In genomic region chr10:6396652-6397051, GRCh38 we compare ENCODE assay signal across 17 cellular contexts.
DNase-seq lines count a peak whose midpoint lies in the region; ATAC-seq and TF ChIP-seq lines count a peak whose summit lies in the region.
"Had no signal": no experiment of that assay in that cellular context is flagged by ENCODE, and none has a peak within 500 bp of the region (broad histone marks: within the 10 kb centered on the region; RNA-seq: fewer than 3 reads in every experiment).

No MANE protein-coding gene starts in this region.

- H3K9me1 ChIP-seq in IMR-90 (ENCODE audit: insufficient read depth, low read length), result peaks cover 19% of the 10 kb centered on the region

- H3K27me3 ChIP-seq in IMR-90 (ENCODE audit: control insufficient read depth, insufficient read depth, low read length) (no peaks in the 10 kb centered on the region), SK-N-SH (ENCODE audit: insufficient read depth) (no peaks in the 10 kb centered on the region)
- H3K27me3 ChIP-seq: heart right ventricle had no signal

- H4K5ac ChIP-seq in IMR-90 (ENCODE audit: low read depth, low read length), result no peak overlapping the region

- peaks cover 0 to 2% (median 0%) of the 10 kb centered on the region in 9 donors for H3K9me3 Mint-ChIP-seq in naive thymus-derived CD8-positive, alpha-beta T cell
- peaks cover 3% of the 10 kb centered on the region for H3K9me3 Mint-ChIP-seq in activated T-helper 2 cell treated with anti-CD3 and anti-CD28 coated beads, Interferon-gamma antibody, Interleukin-2, Interleukin-4, amounts not matched to agents 10 μg/mL and 5 μg/mL and 100 μg/mL, durations not matched to agents 14 hours and 24 hours and 36 hours
- no peaks in the 10 kb centered on the region for H3K9me3 Mint-ChIP-seq in glutamatergic neuron (ENCODE audit: unreplicated experiment)

- BruUV-seq in IMR-90 (replicated peaks; lab: Mats Ljungman, UMichigan), result no TSS peak

- WGBS in IMR-90 (ENCODE audit: extremely low coverage in 2 of 2, insufficient read length in 1 of 2), 2 experiments, result 83% methylated on average over 1 of the region's 4 CpGs; no CpG with 5 or more reads in 1 of the 2 experiments
- WGBS in SK-N-SH (ENCODE audit: low lambda C conversion rate), result 32% methylated on average over 4 of the region's 4 CpGs

- peak overlapping the region; percentile 48; the same call in 1 of the 2 replicates for H3K27ac ChIP-seq in IMR-90 (ENCODE audit: insufficient read depth, low read length)
- H3K27ac ChIP-seq in SK-N-SH (ENCODE audit: low read depth in 2 of 2, low read length in 1 of 2), result peak overlapping the region; percentile 12 to 40; a peak in 2 of 4 replicates
- H3K27ac ChIP-seq: BLaER1 had no signal

- H2BK20ac ChIP-seq in IMR-90 (ENCODE audit: low read depth, low read length), result 0 out of 2 replicates have a peak overlapping the region, but pooled peaks have one; percentile 50

- dilution Hi-C loops in IMR-90 (cut with HindIII; ENCODE audit: low sequenced_read_pairs, unreplicated experiment), result no loop called here

- ATAC-seq in IMR-90 (ENCODE audit: low read depth) (peak; percentile 10), GM19397 (IDR thresholded peaks at IDR 0.05; ENCODE audit: unreplicated experiment) (no peak)
- no peak for ATAC-seq in naive thymus-derived CD8-positive, alpha-beta T cell
- ATAC-seq: heart right ventricle, Panc1 had no signal

- TF ChIP-seq EP300 in SK-N-SH (IDR thresholded peaks at IDR 0.05; ENCODE audit: borderline replicate concordance in 1 of 2, low read depth in 1 of 2, low read length in 1 of 2), result peak in 1 of 2 experiments; percentile 68; a peak in 1 of 4 replicates

- H3K27ac Mint-ChIP-seq in naive thymus-derived CD8-positive, alpha-beta T cell, result no peak overlapping the region
- H3K27ac Mint-ChIP-seq in activated T-helper 2 cell treated with anti-CD3 and anti-CD28 coated beads, Interferon-gamma antibody, Interleukin-2, Interleukin-4, amounts not matched to agents 10 μg/mL and 5 μg/mL and 100 μg/mL, durations not matched to agents 14 hours and 24 hours and 36 hours, result no peak overlapping the region
- no peak overlapping the region for H3K27ac Mint-ChIP-seq in glutamatergic neuron (ENCODE audit: unreplicated experiment)
- H3K27ac Mint-ChIP-seq: activated naive CD8-positive, alpha-beta T cell had no signal

- POLR2A ChIA-PET in IMR-90 (lab: Charles Lee; ENCODE audit: unreplicated experiment), result interaction anchor here (0.7 kb wide), 1 partner anchor 326 kb away, joined by 5 read pairs; no protein-coding TSS in a partner anchor
- POLR2A ChIA-PET in SK-N-SH (lab: Yijun Ruan, JAX), result no interaction called here
- POLR2A ChIA-PET in naive thymus-derived CD8-positive, alpha-beta T cell (lab: Charles Lee), result interaction anchor here (1.1 kb wide), 1 partner anchor 9 kb away, joined by 4 read pairs; no protein-coding TSS in a partner anchor

- intact Hi-C loops in IMR-90 (cut with micrococcal nuclease), result loop anchor here (10.0 kb wide), 1 partner anchor 152 kb away; no protein-coding TSS in a partner anchor
- intact Hi-C loops in activated T-helper 2 cell treated with anti-CD3 and anti-CD28 coated beads, Interferon-gamma antibody, Interleukin-2, Interleukin-4, amounts not matched to agents 10 μg/mL and 5 μg/mL and 100 μg/mL, durations not matched to agents 14 hours and 24 hours and 36 hours (cut with micrococcal nuclease), result no loop called here

- CTCF ChIA-PET in IMR-90 (lab: Yijun Ruan, JAX), result interaction anchor here (1.0 to 2.0 kb wide), 2 partner anchors 194 to 310 kb away, joined by 3 to 6 read pairs; partner anchors contain the start of gene PFKFB3
- CTCF ChIA-PET in SK-N-SH (lab: Yijun Ruan, JAX), result interaction anchor here (1.4 to 4.1 kb wide), 3 partner anchors 10 to 196 kb away, joined by 4 to 18 read pairs (median 16); partner anchors contain the start of gene PFKFB3

- H3K36me3 ChIP-seq in IMR-90 (ENCODE audit: control insufficient read depth, insufficient read depth, low read length) (no peaks in the 10 kb centered on the region), SK-N-SH (replicated peaks in 1 of 2; ENCODE audit: control insufficient read depth in 1 of 2, insufficient read depth in 2 of 2, low read length in 1 of 2) (no peaks in the 10 kb centered on the region)
- H3K36me3 ChIP-seq: BLaER1, heart right ventricle had no signal

- peak overlapping the region; percentile 76 for H2BK5ac ChIP-seq in IMR-90 (ENCODE audit: low read depth, low read length, poor library complexity, severe bottlenecking)

- H3K23ac ChIP-seq in IMR-90 (ENCODE audit: low read depth, low read length), result no peak overlapping the region

- no peak for TF ChIP-seq POLR2A in IMR-90 (IDR thresholded peaks at IDR 0.05; ENCODE audit: low read depth, low read length)

- H3K4me3 ChIP-seq in IMR-90 (ENCODE audit: insufficient read depth, low read depth, low read length) (no peak overlapping the region), SK-N-SH (ENCODE audit: low read depth in 2 of 2, low read length in 1 of 2) (no peak overlapping the region)
- H3K4me3 ChIP-seq: BLaER1, heart right ventricle had no signal

- no peak overlapping the region for H2AFZ ChIP-seq in IMR-90 (replicated peaks; ENCODE audit: low read length, poor library complexity)
- no peak overlapping the region for H2AFZ ChIP-seq in SK-N-SH (ENCODE audit: low read depth)

- H3K9me2 ChIP-seq in SK-N-SH, result no peaks in the 10 kb centered on the region

- H3K4ac ChIP-seq in IMR-90 (ENCODE audit: low read depth, low read length), result no peak overlapping the region

- peak; percentile 91 for DNase-seq in AG09319 (ENCODE audit: extremely low read depth, low read depth)
- DNase-seq in IMR-90, result peak; percentile 85
- no peak for DNase-seq in SK-N-SH
- peak; percentile 92 for DNase-seq in fibroblast of peridontal ligament (ENCODE audit: extremely low read depth)
- DNase-seq in naive thymus-derived CD8-positive, alpha-beta T cell, result no peak
- DNase-seq in activated T-helper 2 cell treated with anti-CD3 and anti-CD28 coated beads, Interferon-gamma antibody, Interleukin-2, Interleukin-4, amounts not matched to agents 10 μg/mL and 5 μg/mL and 100 μg/mL, durations not matched to agents 14 hours and 24 hours and 36 hours (ENCODE audit: low spot score), result no peak
- no peak for DNase-seq in glutamatergic neuron
- DNase-seq: activated CD8-positive, alpha-beta memory T cell treated with anti-CD3 and anti-CD28 coated beads for 24 hours; GDM1; heart right ventricle; KG1; NCI-H2171; stimulated activated CD8-positive, alpha-beta memory T cell treated with anti-CD3 and anti-CD28 coated beads, Interleukin-4, amount 100 ng/mL, for 48 hours had no signal

- H3K36me3 Mint-ChIP-seq in naive thymus-derived CD8-positive, alpha-beta T cell, result peaks cover 0 to 9% (median 4%) of the 10 kb centered on the region in 3 donors
- H3K36me3 Mint-ChIP-seq in activated T-helper 2 cell treated with anti-CD3 and anti-CD28 coated beads, Interferon-gamma antibody, Interleukin-2, Interleukin-4, amounts not matched to agents 10 μg/mL and 5 μg/mL and 100 μg/mL, durations not matched to agents 14 hours and 24 hours and 36 hours (ENCODE audit: low read depth), result peaks cover 16% of the 10 kb centered on the region
- no peaks in the 10 kb centered on the region for H3K36me3 Mint-ChIP-seq in glutamatergic neuron (ENCODE audit: unreplicated experiment)

- peaks cover 8% of the 10 kb centered on the region for H3F3A ChIP-seq in SK-N-SH (replicated peaks; ENCODE audit: insufficient read depth)

- no peak overlapping the region for H2BK15ac ChIP-seq in IMR-90 (ENCODE audit: low read depth, low read length)

- TF ChIP-seq CTCF in AG09319 (IDR thresholded peaks at IDR 0.05; ENCODE audit: low read depth, low read length) (no peak), IMR-90 (conservative IDR thresholded peaks at IDR 0.05; ENCODE audit: low read depth, low read length) (no peak), SK-N-SH (IDR thresholded peaks at IDR 0.05) (no peak), glutamatergic neuron (IDR thresholded peaks at IDR 0.05; ENCODE audit: partially characterized antibody, unreplicated experiment) (no peak)

- H2BK120ac ChIP-seq in IMR-90 (ENCODE audit: low read depth, low read length), result peak overlapping the region; percentile 64; the same call in 1 of the 2 replicates

- H3K9ac ChIP-seq in IMR-90 (ENCODE audit: low read depth, low read length), result no peak overlapping the region
- no peak overlapping the region for H3K9ac ChIP-seq in SK-N-SH
- H3K9ac ChIP-seq: BLaER1 had no signal

- H2AK9ac ChIP-seq in IMR-90 (replicated peaks; ENCODE audit: low read depth, low read length, poor library complexity), result no peak overlapping the region

- H2AK5ac ChIP-seq in IMR-90 (ENCODE audit: low read depth, low read length), result no peak overlapping the region

- in situ Hi-C loops in IMR-90 (cut with MboI; ENCODE audit: low sequenced_read_pairs), result loop anchor here (10.0 kb wide), 1 partner anchor 172 kb away; no protein-coding TSS in a partner anchor

- peaks cover 4 to 11% of the 10 kb centered on the region in 2 experiments for H3K79me1 ChIP-seq in IMR-90 (ENCODE audit: low read depth in 1 of 2, low read length in 2 of 2)

- H3K4me2 ChIP-seq in IMR-90 (ENCODE audit: low read depth, low read length), result peak overlapping the region; percentile 2; the same call in 1 of the 2 replicates
- H3K4me2 ChIP-seq in SK-N-SH, result no peak overlapping the region
- H3K4me2 ChIP-seq: BLaER1 had no signal

- H3K56ac ChIP-seq in IMR-90 (ENCODE audit: extremely low read depth, insufficient read depth, low read length), result no peak overlapping the region

- H3K14ac ChIP-seq in IMR-90 (replicated peaks; ENCODE audit: low read depth, low read length), result no peak overlapping the region

- H3K9me3 ChIP-seq in IMR-90 (ENCODE audit: control insufficient read depth, insufficient read depth, low read length), result no peaks in the 10 kb centered on the region
- no peaks in the 10 kb centered on the region for H3K9me3 ChIP-seq in SK-N-SH
- H3K9me3 ChIP-seq: heart right ventricle had no signal

- H3K27me3 Mint-ChIP-seq in naive thymus-derived CD8-positive, alpha-beta T cell, result no peaks in the 10 kb centered on the region
- no peaks in the 10 kb centered on the region for H3K27me3 Mint-ChIP-seq in activated T-helper 2 cell treated with anti-CD3 and anti-CD28 coated beads, Interferon-gamma antibody, Interleukin-2, Interleukin-4, amounts not matched to agents 10 μg/mL and 5 μg/mL and 100 μg/mL, durations not matched to agents 14 hours and 24 hours and 36 hours (ENCODE audit: low read depth)
- no peaks in the 10 kb centered on the region for H3K27me3 Mint-ChIP-seq in glutamatergic neuron (ENCODE audit: unreplicated experiment)
- H3K27me3 Mint-ChIP-seq: activated naive CD8-positive, alpha-beta T cell had no signal

- TF ChIP-seq RAD21 in IMR-90 (IDR thresholded peaks at IDR 0.05; ENCODE audit: low read length) (no peak), SK-N-SH (IDR thresholded peaks at IDR 0.05; ENCODE audit: low read length) (no peak)

- H3K4me1 ChIP-seq in IMR-90 (ENCODE audit: control insufficient read depth, insufficient read depth, low read length) (peaks cover 21% of the 10 kb centered on the region), SK-N-SH (ENCODE audit: control insufficient read depth in 1 of 2, insufficient read depth in 2 of 2, low read depth in 1 of 2, low read length in 1 of 2) (peaks cover 0 to 5% of the 10 kb centered on the region in 2 experiments; a peak in 1 of 4 replicates)

- no peak overlapping the region for H4K91ac ChIP-seq in IMR-90 (ENCODE audit: insufficient read depth, low read depth, low read length)

- H3K79me2 ChIP-seq in SK-N-SH (ENCODE audit: insufficient read depth), result no peaks in the 10 kb centered on the region

- peaks cover 2 to 31% (median 3%) of the 10 kb centered on the region in 4 donors for H3K4me1 Mint-ChIP-seq in naive thymus-derived CD8-positive, alpha-beta T cell
- peaks cover 22% of the 10 kb centered on the region for H3K4me1 Mint-ChIP-seq in activated T-helper 2 cell treated with anti-CD3 and anti-CD28 coated beads, Interferon-gamma antibody, Interleukin-2, Interleukin-4, amounts not matched to agents 10 μg/mL and 5 μg/mL and 100 μg/mL, durations not matched to agents 14 hours and 24 hours and 36 hours (ENCODE audit: low read depth)
- H3K4me1 Mint-ChIP-seq in glutamatergic neuron (ENCODE audit: low read depth, unreplicated experiment), result peaks cover 17% of the 10 kb centered on the region

- no peak overlapping the region for H3K4me3 Mint-ChIP-seq in naive thymus-derived CD8-positive, alpha-beta T cell
- no peak overlapping the region for H3K4me3 Mint-ChIP-seq in activated T-helper 2 cell treated with anti-CD3 and anti-CD28 coated beads, Interferon-gamma antibody, Interleukin-2, Interleukin-4, amounts not matched to agents 10 μg/mL and 5 μg/mL and 100 μg/mL, durations not matched to agents 14 hours and 24 hours and 36 hours (ENCODE audit: low read depth)
- no peak overlapping the region for H3K4me3 Mint-ChIP-seq in glutamatergic neuron (ENCODE audit: unreplicated experiment)
- H3K4me3 Mint-ChIP-seq: activated naive CD8-positive, alpha-beta T cell had no signal

- peak overlapping the region; percentile 16; the same call in 1 of the 2 replicates for H3K18ac ChIP-seq in IMR-90 (ENCODE audit: low read depth, low read length)

- H4K8ac ChIP-seq in IMR-90 (ENCODE audit: low read depth in 2 of 2, low read length in 2 of 2), result no peak overlapping the region; a peak in 1 of 4 replicates

- H4K20me1 ChIP-seq in IMR-90 (ENCODE audit: insufficient read depth, low read length) (no peaks in the 10 kb centered on the region), SK-N-SH (ENCODE audit: insufficient read depth) (no peaks in the 10 kb centered on the region)
- H4K20me1 ChIP-seq: BLaER1 had no signal

Comparison
In these comparisons a context has a peak if more than half of its experiments do, and no peak if none do; other contexts are left out.
1. DNase-seq: peak in AG09319 (single experiment), IMR-90 (single experiment) and fibroblast of peridontal ligament (single experiment); none in SK-N-SH (single experiment), naive thymus-derived CD8-positive, alpha-beta T cell (0 of 10), activated T-helper 2 cell treated with anti-CD3 and anti-CD28 coated beads, Interferon-gamma antibody, Interleukin-2, Interleukin-4, amounts not matched to agents 10 μg/mL and 5 μg/mL and 100 μg/mL, durations not matched to agents 14 hours and 24 hours and 36 hours (single experiment) and glutamatergic neuron (single experiment).